11 cellular contexts compared by ENCODE assay signal in the genomic region with DNA sequence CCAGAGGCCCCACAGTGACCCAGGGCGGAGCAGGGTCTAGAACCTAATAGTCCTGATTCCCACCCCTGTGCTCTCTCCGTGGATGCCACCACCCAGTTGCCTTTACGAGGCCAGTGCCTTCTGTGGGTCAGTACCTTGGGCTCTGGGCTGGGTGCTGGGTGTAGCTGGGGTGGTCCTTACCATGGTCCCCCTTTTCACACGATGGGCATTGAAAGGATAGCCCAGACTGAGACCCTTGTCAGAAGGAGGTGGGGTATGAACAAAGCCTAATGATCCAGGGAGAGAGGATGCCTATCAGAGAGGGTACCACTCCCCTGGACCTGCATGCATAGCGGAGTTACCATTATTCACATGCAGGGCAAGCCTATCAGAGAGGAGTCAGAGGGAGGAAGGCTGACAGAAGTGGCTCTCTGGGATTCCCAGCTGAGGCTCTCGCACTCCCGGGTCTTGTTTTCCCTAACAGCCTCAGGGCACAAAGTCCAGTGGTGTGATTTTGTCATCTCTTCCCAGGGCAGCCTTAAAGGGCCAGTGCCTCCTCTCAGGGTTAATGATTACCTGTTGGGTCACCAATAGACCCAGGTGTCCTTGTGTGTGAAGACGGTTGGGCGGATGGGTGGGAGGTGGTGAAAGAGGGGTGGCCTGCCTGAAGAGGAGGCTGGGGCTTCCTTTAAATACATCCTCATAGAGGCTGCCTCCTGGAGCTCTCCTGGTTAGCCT. TPM values are rescaled to one million over a fixed set of nuclear protein-coding genes. Genes with fewer than 3 reads are reported as not detected.
DNase-seq lines count a peak whose midpoint lies in the region; ATAC-seq lines count a peak whose summit lies in the region.
"Had no signal": no experiment of that assay in that cellular context is flagged by ENCODE, and none has a peak within 500 bp of the region (broad histone marks: within the 10 kb centered on the region; RNA-seq: fewer than 3 reads in every experiment).

No MANE protein-coding gene starts in this region.

- no peaks in the 10 kb centered on the region for H4K20me1 ChIP-seq in GM23248 (ENCODE audit: insufficient read depth)

- H3K36me3 ChIP-seq in GM23248 (ENCODE audit: low read depth) (no peaks in the 10 kb centered on the region), SJCRH30 (no peaks in the 10 kb centered on the region), subcutaneous abdominal adipose tissue (ENCODE audit: control insufficient read depth in 5 of 5, insufficient read depth in 5 of 5, low read length in 5 of 5) (no peaks in the 10 kb centered on the region)

- H2AFZ ChIP-seq in GM23248, result no peak overlapping the region

- H3K9me3 ChIP-seq in GM23248 (ENCODE audit: low read depth) (no peaks in the 10 kb centered on the region), SJCRH30 (replicated peaks) (no peaks in the 10 kb centered on the region), subcutaneous abdominal adipose tissue (ENCODE audit: control insufficient read depth in 5 of 5, low read length in 5 of 5) (no peaks in the 10 kb centered on the region)

- H3K9ac ChIP-seq in GM23248 (no peak overlapping the region), subcutaneous abdominal adipose tissue (ENCODE audit: low read length in 5 of 5) (no peak overlapping the region)

- H3K4me1 ChIP-seq in GM23248 (ENCODE audit: insufficient read depth) (no peaks in the 10 kb centered on the region), SJCRH30 (peaks cover 56% of the 10 kb centered on the region), subcutaneous abdominal adipose tissue (ENCODE audit: control insufficient read depth in 5 of 5, insufficient read depth in 5 of 5, low read length in 5 of 5) (peaks cover 0 to 51% (median 47%) of the 10 kb centered on the region in 5 donors)

- WGBS in GM23248 (ENCODE audit: low coverage in 1 of 2, low lambda C conversion rate in 2 of 2, missing lambda C conversion rate in 2 of 2), 2 experiments, result 76 to 86% methylated on average over 9 of the region's 9 CpGs

- H3K27ac ChIP-seq in GM23248, result no peak overlapping the region
- H3K27ac ChIP-seq in SJCRH30, result peak overlapping the region; percentile 85
- H3K27ac ChIP-seq in subcutaneous abdominal adipose tissue (ENCODE audit: low read depth, low read length), result peak overlapping the region; percentile 42

- no peaks in the 10 kb centered on the region for H3K79me2 ChIP-seq in GM23248 (ENCODE audit: insufficient read depth)

- peak; percentile 20 for DNase-seq in GM23248
- DNase-seq in SJCRH30, result peak; percentile 66 to 80
- DNase-seq in kidney tubule cell (ENCODE audit: low spot score), result peak; percentile 70
- no peak for DNase-seq in SKM-1 (lab: John Stamatoyannopoulos, UW; ENCODE audit: unreplicated experiment)
- no peak for DNase-seq in NCI-H1930 (lab: John Stamatoyannopoulos, UW)
- DNase-seq: activated naive CD8-positive, alpha-beta T cell treated with anti-CD3 and anti-CD28 coated beads, Interleukin-2, amount 50 U/mL, for 24 hours; cortex of kidney; NCI-H510A; stimulated activated CD4-positive, alpha-beta T cell treated with anti-CD3 and anti-CD28 coated beads, Interleukin-4, amount 100 ng/mL, for 24 hours had no signal

- H3K27me3 ChIP-seq in GM23248 (replicated peaks; ENCODE audit: insufficient read depth), result no peaks in the 10 kb centered on the region
- no peaks in the 10 kb centered on the region for H3K27me3 ChIP-seq in SJCRH30
- H3K27me3 ChIP-seq in subcutaneous abdominal adipose tissue (ENCODE audit: control insufficient read depth in 5 of 5, insufficient read depth in 4 of 5, low read length in 5 of 5), result no peaks in the 10 kb centered on the region

- H3K9me2 ChIP-seq in GM23248 (ENCODE audit: insufficient read depth), result no peaks in the 10 kb centered on the region

- H3F3A ChIP-seq in GM23248 (ENCODE audit: insufficient read depth), result no peaks in the 10 kb centered on the region

- ATAC-seq in HG03025 (IDR thresholded peaks at IDR 0.05; ENCODE audit: low FRiP score, unreplicated experiment), result no peak
- ATAC-seq: activated naive CD8-positive, alpha-beta T cell treated with anti-CD3 and anti-CD28 coated beads, Interleukin-2, amount 50 U/mL, for 24 hours had no signal

- in situ Hi-C loops in GM23248 (cut with MboI), result no loop called here

- H3K4me3 ChIP-seq in GM23248 (no peak overlapping the region), SJCRH30 (no peak overlapping the region), subcutaneous abdominal adipose tissue (ENCODE audit: low read depth in 1 of 5, low read length in 5 of 5) (no peak overlapping the region)

- H3K4me2 ChIP-seq in GM23248 (ENCODE audit: unreplicated experiment), result no peak overlapping the region

RNA-seq across cellular contexts. Expression of gene VEGFA, which starts 36.2 kb away (rescaled TPM):
- total RNA-seq in GM23248 (2014; rRNA removed; shearing (Covaris generic)), result 197 and 241 TPM in 2 replicates
- 9.3 and 10.7 TPM in 2 replicates for polyA plus RNA-seq in GM23248 (2016; fragmentation: Nextera tagmentation; extraction: Ambion mirVana)
- total RNA-seq in SJCRH30 (2014; rRNA removed; shearing (Covaris generic)), result 27.0 and 31.6 TPM in 2 replicates

Comparison
In these comparisons a context has a peak if more than half of its experiments do, and no peak if none do; other contexts are left out.
1. DNase-seq: peak in GM23248 (single experiment), SJCRH30 (2 of 2) and kidney tubule cell (single experiment); none in SKM-1 (single experiment) and NCI-H1930 (0 of 2).